20 cellular contexts compared by ENCODE assay signal in the genomic region with DNA sequence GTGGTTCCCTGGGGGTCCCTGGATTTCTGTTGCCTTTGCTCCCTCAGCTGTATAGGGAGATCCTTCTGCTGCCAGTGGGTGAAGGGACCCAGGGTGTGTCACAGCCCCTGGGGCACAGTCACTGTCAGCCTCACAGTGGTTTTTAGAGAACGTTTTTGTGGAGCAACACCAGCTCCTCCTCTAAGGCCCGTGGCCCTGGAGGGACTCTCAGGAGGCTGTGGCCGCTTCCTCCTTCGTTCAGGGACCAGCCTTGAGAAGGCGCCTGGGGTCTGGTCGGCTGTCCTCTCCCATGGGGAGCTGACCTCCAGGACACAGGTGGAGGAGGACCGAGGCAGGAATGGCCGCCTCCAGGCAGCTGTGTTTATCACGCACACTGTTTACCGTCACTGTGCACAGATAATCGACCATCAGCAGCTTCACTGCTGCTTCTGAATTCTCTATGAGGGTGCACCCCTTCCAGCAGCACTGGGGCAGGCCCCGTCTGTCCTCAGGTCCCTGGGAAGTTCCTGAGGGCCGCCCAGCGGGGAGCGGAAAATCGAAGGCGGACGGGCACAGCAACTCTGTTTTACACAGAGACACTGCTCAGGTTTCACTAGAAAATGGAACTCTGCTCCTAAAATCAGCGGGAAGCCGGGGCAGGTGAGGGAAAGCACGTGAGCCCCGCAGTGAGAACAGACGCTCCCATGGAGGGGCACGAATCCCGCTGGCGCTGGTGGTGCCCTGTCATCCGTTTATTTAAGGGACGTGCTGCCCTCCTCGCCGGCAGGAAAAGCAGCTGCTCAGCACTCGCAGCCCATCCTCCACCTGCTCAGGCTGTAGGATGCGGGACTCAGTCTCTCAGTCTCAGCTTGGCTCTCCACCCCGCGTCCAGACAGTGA. TPM values are rescaled to one million over a fixed set of nuclear protein-coding genes. Genes with fewer than 3 reads are reported as not detected.
A peak's percentile ranks its signal among the peaks of the same experiment; 100 is the strongest.
DNase-seq lines count a peak whose midpoint lies in the region; ATAC-seq lines count a peak whose summit lies in the region.
"Had no signal": no experiment of that assay in that cellular context is flagged by ENCODE, and none has a peak within 500 bp of the region (broad histone marks: within the 10 kb centered on the region; RNA-seq: fewer than 3 reads in every experiment).

No MANE protein-coding gene starts in this region.

- no peak for ATAC-seq in left ventricle myocardium superior
- ATAC-seq in HG03139 (IDR thresholded peaks at IDR 0.05; ENCODE audit: unreplicated experiment) = no peak
- no peak for ATAC-seq in HG03520 (IDR thresholded peaks at IDR 0.05; ENCODE audit: unreplicated experiment)
- ATAC-seq: GM12878; stimulated activated naive CD8-positive, alpha-beta T cell treated with anti-CD3 and anti-CD28 coated beads, Interleukin-15, Interleukin-2, amounts not matched to agents 100 U/mL and 50 U/mL, for 24 hours had no signal

- DNase-seq in left ventricle myocardium superior = peak; percentile 19
- no peak for DNase-seq in cardiac septum (ENCODE audit: low spot score)
- DNase-seq in NCI-H345 (lab: John Stamatoyannopoulos, UW) = peak; percentile 97
- DNase-seq in islet precursor cell = peak; percentile 68
- DNase-seq in activated naive CD4-positive, alpha-beta T cell (lab: John Stamatoyannopoulos, UW) = no peak
- DNase-seq in kidney glomerular epithelial cell (lab: John Stamatoyannopoulos, UW) = no peak
- DNase-seq: ACHN; activated naive CD4-positive, alpha-beta T cell treated with Interleukin-2 at 50 U/mL for 16 hours; esophagus squamous epithelium; H9; NCI-H1694; stimulated activated CD4-positive, alpha-beta T cell treated with anti-CD3 and anti-CD28 coated beads, Interleukin-12 subunit alpha, Interleukin-12 subunit beta, amount 100 ng/mL, for 4 hours; stimulated activated naive CD8-positive, alpha-beta T cell treated with anti-CD3 and anti-CD28 coated beads, Interleukin-15, Interleukin-2, amounts not matched to agents 100 U/mL and 50 U/mL, for 24 hours; T-helper 9 cell had no signal

- intact Hi-C loops in left ventricle myocardium superior (cut with micrococcal nuclease) = no loop called here
- intact Hi-C loops in cardiac septum (cut with DNase I) = no loop called here

RNA-seq across cellular contexts. Expression of a gene that starts 10.4 kb away (rescaled TPM):
- total RNA-seq in left ventricle myocardium superior = 0.45 TPM
- not detected for total RNA-seq in cardiac septum
- total RNA-seq: CD8-positive, alpha-beta memory T cell; dermis microvascular lymphatic vessel endothelial cell; G401; GM12878; H9 had no signal

Comparison
In these comparisons a context has a peak if more than half of its experiments do, and no peak if none do; other contexts are left out.
1. DNase-seq: peak in left ventricle myocardium superior (single experiment), NCI-H345 (single experiment) and islet precursor cell (single experiment); none in cardiac septum (single experiment), activated naive CD4-positive, alpha-beta T cell (0 of 4) and kidney glomerular epithelial cell (single experiment).